1 cellular context compared by ENCODE assay signal in the genomic region with DNA sequence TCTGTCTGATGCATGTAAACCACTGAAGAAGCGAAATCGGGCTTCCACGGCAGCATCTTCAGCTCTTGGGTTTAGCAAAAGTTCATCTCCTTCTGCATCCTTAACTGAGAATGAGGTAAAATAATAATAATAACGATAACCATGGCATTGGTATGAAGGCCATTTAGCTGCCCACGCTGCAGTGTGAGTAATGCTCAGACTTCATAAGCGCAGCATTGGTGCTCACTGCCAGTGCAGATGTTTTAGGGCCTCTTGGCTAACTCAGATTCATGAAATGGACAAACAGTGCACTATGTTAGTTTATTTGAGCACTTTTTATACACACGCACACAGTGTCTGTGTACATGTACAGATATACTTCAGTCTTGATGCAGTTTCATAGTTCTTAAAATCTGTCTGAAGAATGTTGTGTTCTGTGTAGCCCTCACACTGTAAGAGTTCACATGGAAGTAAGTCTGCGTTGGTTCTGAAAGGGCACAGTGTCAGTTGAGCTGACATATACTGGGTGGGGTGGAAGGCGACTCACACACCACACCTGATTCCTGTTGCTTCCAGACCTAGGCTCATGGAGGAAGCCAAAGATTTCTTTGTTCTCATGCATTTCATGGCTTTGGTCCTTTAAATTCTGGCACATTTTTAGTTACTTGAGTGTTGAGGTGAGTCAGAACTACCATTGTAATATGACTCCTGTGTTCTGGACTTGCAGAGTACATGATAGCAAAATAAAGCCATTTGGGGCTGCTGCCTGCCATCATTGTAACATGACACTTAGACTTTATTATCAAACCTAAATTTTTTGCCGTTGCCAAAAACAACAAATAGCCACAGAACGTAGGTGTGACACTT.
TF ChIP-seq lines count a peak whose summit lies in the region.

No MANE protein-coding gene starts in this region.

TF ChIP-seq in WTC11, 78 proteins besides CTCF, POLR2A, EP300 and RAD21 (continued from another document):
- TF ChIP-seq, protein P1, sequence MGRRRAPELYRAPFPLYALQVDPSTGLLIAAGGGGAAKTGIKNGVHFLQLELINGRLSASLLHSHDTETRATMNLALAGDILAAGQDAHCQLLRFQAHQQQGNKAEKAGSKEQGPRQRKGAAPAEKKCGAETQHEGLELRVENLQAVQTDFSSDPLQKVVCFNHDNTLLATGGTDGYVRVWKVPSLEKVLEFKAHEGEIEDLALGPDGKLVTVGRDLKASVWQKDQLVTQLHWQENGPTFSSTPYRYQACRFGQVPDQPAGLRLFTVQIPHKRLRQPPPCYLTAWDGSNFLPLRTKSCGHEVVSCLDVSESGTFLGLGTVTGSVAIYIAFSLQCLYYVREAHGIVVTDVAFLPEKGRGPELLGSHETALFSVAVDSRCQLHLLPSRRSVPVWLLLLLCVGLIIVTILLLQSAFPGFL (CRISPR knock-in tag; IDR thresholded peaks at IDR 0.05; ENCODE audit: borderline replicate concordance): no peak
- TF ChIP-seq NFE2L1 (CRISPR knock-in tag; IDR thresholded peaks at IDR 0.05) (no peak), TCF7 (CRISPR knock-in tag; IDR thresholded peaks at IDR 0.05; ENCODE audit: low read depth) (no peak), E2F4 (CRISPR knock-in tag; IDR thresholded peaks at IDR 0.05; ENCODE audit: borderline replicate concordance, low read depth) (no peak), ATF1 (CRISPR knock-in tag; IDR thresholded peaks at IDR 0.05) (no peak), ESRRA (CRISPR knock-in tag; IDR thresholded peaks at IDR 0.05; ENCODE audit: borderline replicate concordance) (no peak), GRHL2 (CRISPR knock-in tag; IDR thresholded peaks at IDR 0.05; ENCODE audit: insufficient replicate concordance, severe bottlenecking) (no peak)
